ENCODE assay signal across 16 cellular contexts in the genomic region with DNA sequence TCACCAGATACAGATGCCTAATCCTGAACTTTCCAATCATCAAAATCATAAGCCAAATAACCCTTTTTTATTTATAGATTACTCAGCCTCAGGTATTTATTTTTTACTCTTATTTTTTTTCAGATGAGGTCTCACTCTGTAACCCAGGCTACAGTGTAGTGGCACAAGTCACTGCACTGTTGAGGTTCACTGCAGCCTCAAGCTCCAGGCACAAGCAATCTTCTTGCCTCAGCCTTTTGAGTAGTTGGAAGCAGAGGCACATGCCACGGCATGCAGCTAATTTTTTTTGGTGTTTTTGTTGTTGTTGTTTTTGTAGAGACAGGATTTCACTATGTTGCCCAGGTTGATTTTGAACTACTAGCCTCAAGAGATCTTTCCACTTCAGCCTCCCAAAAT. TPM values are rescaled to one million over a fixed set of nuclear protein-coding genes. Genes with fewer than 3 reads are reported as not detected.
DNase-seq lines count a peak whose midpoint lies in the region; TF ChIP-seq lines count a peak whose summit lies in the region.
"Had no signal": no experiment of that assay in that cellular context is flagged by ENCODE, and none has a peak within 500 bp of the region (broad histone marks: within the 10 kb centered on the region; RNA-seq: fewer than 3 reads in every experiment).

No MANE protein-coding gene starts in this region.

- POLR2A ChIA-PET in PC-9 (lab: Charles Lee; ENCODE audit: unreplicated experiment): no interaction called here

- no peaks in the 10 kb centered on the region for H3F3A ChIP-seq in PC-9 (ENCODE audit: insufficient read depth, low read depth)

- no peaks in the 10 kb centered on the region for H3K79me2 ChIP-seq in PC-9 (ENCODE audit: low read depth)
- no peaks in the 10 kb centered on the region for H3K79me2 ChIP-seq in hepatocyte

- H3K9ac ChIP-seq in iPS-18a (ENCODE audit: low read length): peak overlapping the region; percentile 42

- H4K20me1 ChIP-seq in PC-9 (ENCODE audit: insufficient read depth): no peaks in the 10 kb centered on the region
- no peaks in the 10 kb centered on the region for H4K20me1 ChIP-seq in hepatocyte (ENCODE audit: insufficient read depth, poor library complexity, severe bottlenecking)

- in situ Hi-C loops in brain microvascular endothelial cell (cut with HindIII; ENCODE audit: low pct_ligation_motif_present, low sequenced_read_pairs): no loop called here

- H3K36me3 ChIP-seq in PC-9 (ENCODE audit: low read depth): no peaks in the 10 kb centered on the region
- no peaks in the 10 kb centered on the region for H3K36me3 ChIP-seq in iPS-18a (ENCODE audit: control insufficient read depth, low read depth, low read length)
- no peaks in the 10 kb centered on the region for H3K36me3 ChIP-seq in thyroid gland
- no peaks in the 10 kb centered on the region for H3K36me3 ChIP-seq in brain microvascular endothelial cell (replicated peaks)
- H3K36me3 ChIP-seq in hepatocyte (replicated peaks; ENCODE audit: insufficient read depth, low read depth): no peaks in the 10 kb centered on the region

- H3K27me3 ChIP-seq in PC-9 (ENCODE audit: insufficient read depth, low read depth) (no peaks in the 10 kb centered on the region), iPS-18a (ENCODE audit: control insufficient read depth, insufficient read depth, low read length) (no peaks in the 10 kb centered on the region), thyroid gland (no peaks in the 10 kb centered on the region), brain microvascular endothelial cell (replicated peaks) (no peaks in the 10 kb centered on the region), hepatocyte (no peaks in the 10 kb centered on the region)

- no TSS peak for BruUV-seq in PC-9 (replicated peaks; lab: Mats Ljungman, UMichigan)

- TF ChIP-seq POLR2A in thyroid gland (IDR thresholded peaks at IDR 0.05): no peak

- no peak for TF ChIP-seq CTCF in PC-9 (conservative IDR thresholded peaks at IDR 0.05)
- TF ChIP-seq CTCF in thyroid gland (IDR thresholded peaks at IDR 0.05): no peak
- TF ChIP-seq CTCF in brain microvascular endothelial cell (IDR thresholded peaks at IDR 0.05; ENCODE audit: low read depth, low read length, missing control alignments): no peak
- no peak for TF ChIP-seq CTCF in hepatocyte (IDR thresholded peaks at IDR 0.05; ENCODE audit: poor library complexity)

- WGBS in thyroid gland, 2 donors: 25 to 41% methylated on average over 1 of the region's 1 CpG
- 89% methylated on average over 1 of the region's 1 CpG for WGBS in hepatocyte (ENCODE audit: low lambda C conversion rate, missing lambda C conversion rate)

- intact Hi-C loops in PC-9 (cut with micrococcal nuclease; ENCODE audit: unreplicated experiment): no loop called here
- intact Hi-C loops in thyroid gland (cut with DNase I): no loop called here

- DNase-seq in DMS79 treated with DMSO at 0.1 percent for 48 hours (lab: John Stamatoyannopoulos, UW): peak; percentile 2
- no peak for DNase-seq in DMS79 (lab: John Stamatoyannopoulos, UW)
- DNase-seq in PC-9: no peak
- peak; percentile 39 to 56 for DNase-seq in thyroid gland
- DNase-seq in brain microvascular endothelial cell: no peak
- DNase-seq in NCI-H1694 treated with DMSO at 0.1 percent for 48 hours (lab: John Stamatoyannopoulos, UW): no peak
- no peak for DNase-seq in hepatocyte (ENCODE audit: low spot score)
- DNase-seq: 8988T; CD4-positive, alpha-beta memory T cell; NCI-H1105 treated with DMSO at 0.1 percent for 48 hours; NCI-H187; NCI-H2107; NCI-H526; PC-3 had no signal

- H3K27ac ChIP-seq in PC-9 (no peak overlapping the region), iPS-18a (ENCODE audit: low read length) (no peak overlapping the region), thyroid gland (peak overlapping the region; percentile 11 to 41 (median 34)), brain microvascular endothelial cell (no peak overlapping the region), hepatocyte (no peak overlapping the region)
- H3K27ac ChIP-seq: RWPE1 had no signal

- H3K4me1 ChIP-seq in PC-9 (replicated peaks; ENCODE audit: insufficient read depth) (no peaks in the 10 kb centered on the region), iPS-18a (ENCODE audit: control insufficient read depth, low read depth, low read length) (peaks cover 13% of the 10 kb centered on the region), thyroid gland (peaks cover 7 to 9% of the 10 kb centered on the region in 2 donors), hepatocyte (ENCODE audit: insufficient read depth) (no peaks in the 10 kb centered on the region)

- H3K9me3 ChIP-seq in PC-9 (ENCODE audit: insufficient read depth, low read depth): no peaks in the 10 kb centered on the region
- H3K9me3 ChIP-seq in iPS-18a (ENCODE audit: control insufficient read depth, low read depth, low read length): no peaks in the 10 kb centered on the region
- H3K9me3 ChIP-seq in thyroid gland: no peaks in the 10 kb centered on the region
- H3K9me3 ChIP-seq in hepatocyte (ENCODE audit: low read depth): no peaks in the 10 kb centered on the region

- H2AFZ ChIP-seq in PC-9 (0 out of 2 replicates have a peak overlapping the region, but pooled peaks have one; percentile 2), hepatocyte (no peak overlapping the region)

- H3K4me2 ChIP-seq in PC-9 (no peak overlapping the region), hepatocyte (no peak overlapping the region)

- H3K9me2 ChIP-seq in PC-9 (ENCODE audit: insufficient read depth) (no peaks in the 10 kb centered on the region), hepatocyte (replicated peaks; ENCODE audit: insufficient read depth) (no peaks in the 10 kb centered on the region)

- CTCF ChIA-PET in PC-9 (lab: Charles Lee): no interaction called here

- H3K4me3 ChIP-seq in PC-9 (no peak overlapping the region), iPS-18a (ENCODE audit: low read length) (no peak overlapping the region), thyroid gland (replicated peaks in 1 of 3) (no peak overlapping the region), brain microvascular endothelial cell (ENCODE audit: low read depth, low read length) (no peak overlapping the region), hepatocyte (no peak overlapping the region)

RNA-seq across cellular contexts. Expression of a gene that starts 49.5 kb away (rescaled TPM):
- total RNA-seq in PC-9 (2021) (6.7 and 8.5 TPM in 2 replicates), thyroid gland (10 to 100 TPM; 49.8 to 99.7 (median 79.7) TPM), hepatocyte (30.4 and 45.7 TPM in 2 replicates)
- 13.9 and 14.7 TPM in 2 replicates for polyA plus RNA-seq in hepatocyte

Comparison
In these comparisons a context has a peak if more than half of its experiments do, and no peak if none do; other contexts are left out.
1. DNase-seq: peak in DMS79 treated with DMSO at 0.1 percent for 48 hours (single experiment) and thyroid gland (2 of 2); none in DMS79 (single experiment), PC-9 (0 of 2), brain microvascular endothelial cell (single experiment), NCI-H1694 treated with DMSO at 0.1 percent for 48 hours (single experiment) and hepatocyte (single experiment).
2. H3K27ac ChIP-seq: peak in thyroid gland (3 of 3); none in PC-9 (single experiment), iPS-18a (single experiment), brain microvascular endothelial cell (single experiment) and hepatocyte (single experiment).